In the genomic region with DNA sequence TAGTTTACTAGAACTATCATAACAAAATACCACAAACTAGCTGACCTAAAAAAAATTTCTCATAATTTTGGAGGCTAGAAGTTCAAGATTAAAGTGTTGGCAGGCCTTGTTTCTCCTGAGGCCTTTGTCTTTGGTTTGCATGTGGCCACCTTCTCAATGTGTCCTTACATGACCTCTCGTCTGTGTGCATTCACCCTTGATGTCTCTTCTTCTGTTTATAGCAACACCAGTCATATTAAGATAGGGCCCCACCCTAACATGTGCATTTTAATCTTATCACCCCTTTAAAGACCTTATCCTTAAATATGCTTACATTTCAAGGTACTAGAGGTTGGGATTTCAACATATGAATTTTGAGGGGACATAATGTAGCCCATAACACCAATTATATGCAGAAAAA, we compare ENCODE assay signal across 17 cellular contexts.
DNase-seq lines count a peak whose midpoint lies in the region; ATAC-seq and TF ChIP-seq lines count a peak whose summit lies in the region.
"Had no signal": no experiment of that assay in that cellular context is flagged by ENCODE, and none has a peak within 500 bp of the region (broad histone marks: within the 10 kb centered on the region; RNA-seq: fewer than 3 reads in every experiment).

No MANE protein-coding gene starts in this region.

- no peaks in the 10 kb centered on the region for H3K79me2 ChIP-seq in OCI-LY3 (ENCODE audit: low read length)

- no peak for DNase-seq in heart left ventricle
- DNase-seq in Right ventricle myocardium inferior (ENCODE audit: missing footprints): no peak
- DNase-seq in M059J (ENCODE audit: low read depth): peak; percentile 11
- DNase-seq in myocyte (ENCODE audit: low read depth): peak; percentile 3
- DNase-seq in body of pancreas: no peak
- DNase-seq in posterior vena cava (ENCODE audit: low spot score): no peak
- DNase-seq: BE2C; CD4-positive, alpha-beta T cell; DMS153; DND-41; EL; H9 had no signal

- H3K36me3 ChIP-seq in heart left ventricle (no peaks in the 10 kb centered on the region), OCI-LY3 (replicated peaks; ENCODE audit: low read depth, low read length) (no peaks in the 10 kb centered on the region), body of pancreas (replicated peaks in 1 of 2; ENCODE audit: insufficient read depth in 1 of 2, low read depth in 2 of 2) (no peaks in the 10 kb centered on the region)
- H3K36me3 ChIP-seq: BE2C had no signal

- H3K9ac ChIP-seq in OCI-LY3 (ENCODE audit: low read length): no peak overlapping the region

- H2AFZ ChIP-seq in OCI-LY3 (ENCODE audit: low read depth, low read length): no peak overlapping the region

- no peak overlapping the region for H3K4me3 ChIP-seq in heart left ventricle
- no peak overlapping the region for H3K4me3 ChIP-seq in OCI-LY3 (ENCODE audit: low read length)
- H3K4me3 ChIP-seq in body of pancreas: no peak overlapping the region
- H3K4me3 ChIP-seq: GM12878 had no signal

- no peaks in the 10 kb centered on the region for H4K20me1 ChIP-seq in OCI-LY3 (ENCODE audit: insufficient read depth, low read length)

- peak in 3 of 4 donors; percentile 68 to 75 (median 72) for ATAC-seq in heart left ventricle
- no peak for ATAC-seq in Right ventricle myocardium inferior
- ATAC-seq in HG03457 (IDR thresholded peaks at IDR 0.05; ENCODE audit: unreplicated experiment): no peak
- ATAC-seq in body of pancreas: no peak
- ATAC-seq: GM12878, HepG2 had no signal

- WGBS in heart left ventricle, 4 donors: 14 to 31% (median 23%) methylated on average over 1 of the region's 1 CpG
- 48 to 63% methylated on average over 1 of the region's 1 CpG for WGBS in body of pancreas, 2 donors

- TF ChIP-seq POLR2A in heart left ventricle (IDR thresholded peaks at IDR 0.05): no peak
- no peak for TF ChIP-seq POLR2A in body of pancreas (IDR thresholded peaks at IDR 0.05)

- peak overlapping the region; percentile 15 for H3K4me2 ChIP-seq in OCI-LY3 (ENCODE audit: low read length)

- no peaks in the 10 kb centered on the region for H3K4me1 ChIP-seq in heart left ventricle
- peaks cover 20% of the 10 kb centered on the region for H3K4me1 ChIP-seq in OCI-LY3 (ENCODE audit: low read length)
- H3K4me1 ChIP-seq in body of pancreas: no peaks in the 10 kb centered on the region
- H3K4me1 ChIP-seq: BE2C had no signal

- intact Hi-C loops in heart left ventricle (cut with DNase I): no loop called here
- intact Hi-C loops in Right ventricle myocardium inferior (cut with DNase I): no loop called here
- intact Hi-C loops in body of pancreas (cut with DNase I): no loop called here
- intact Hi-C loops in posterior vena cava (cut with DNase I): no loop called here

- H3K27ac ChIP-seq in heart left ventricle (no peak overlapping the region), OCI-LY3 (ENCODE audit: low read length) (no peak overlapping the region), body of pancreas (no peak overlapping the region)
- H3K27ac ChIP-seq: C4-2B had no signal

- TF ChIP-seq CTCF in heart left ventricle (IDR thresholded peaks at IDR 0.05) (no peak), OCI-LY3 (IDR thresholded peaks at IDR 0.05; ENCODE audit: low read depth, low read length) (no peak), body of pancreas (IDR thresholded peaks at IDR 0.05) (no peak)

- no peaks in the 10 kb centered on the region for H3K27me3 ChIP-seq in heart left ventricle
- no peaks in the 10 kb centered on the region for H3K27me3 ChIP-seq in OCI-LY3 (ENCODE audit: low read depth, low read length)
- H3K27me3 ChIP-seq in body of pancreas: no peaks in the 10 kb centered on the region
- H3K27me3 ChIP-seq: BE2C had no signal

- H3K9me3 ChIP-seq in heart left ventricle (peaks cover 0 to 4% (median 0%) of the 10 kb centered on the region in 12 donors), OCI-LY3 (ENCODE audit: insufficient read depth, low read length) (no peaks in the 10 kb centered on the region), body of pancreas (no peaks in the 10 kb centered on the region)
- H3K9me3 ChIP-seq: BE2C had no signal

Comparison
In these comparisons a context has a peak if more than half of its experiments do, and no peak if none do; other contexts are left out.
1. ATAC-seq: peak in heart left ventricle (3 of 4); none in Right ventricle myocardium inferior (single experiment), HG03457 (single experiment) and body of pancreas (single experiment).
2. DNase-seq: peak in M059J (single experiment) and myocyte (single experiment); none in heart left ventricle (0 of 5), Right ventricle myocardium inferior (single experiment), body of pancreas (0 of 4) and posterior vena cava (single experiment).